In the genomic region with DNA sequence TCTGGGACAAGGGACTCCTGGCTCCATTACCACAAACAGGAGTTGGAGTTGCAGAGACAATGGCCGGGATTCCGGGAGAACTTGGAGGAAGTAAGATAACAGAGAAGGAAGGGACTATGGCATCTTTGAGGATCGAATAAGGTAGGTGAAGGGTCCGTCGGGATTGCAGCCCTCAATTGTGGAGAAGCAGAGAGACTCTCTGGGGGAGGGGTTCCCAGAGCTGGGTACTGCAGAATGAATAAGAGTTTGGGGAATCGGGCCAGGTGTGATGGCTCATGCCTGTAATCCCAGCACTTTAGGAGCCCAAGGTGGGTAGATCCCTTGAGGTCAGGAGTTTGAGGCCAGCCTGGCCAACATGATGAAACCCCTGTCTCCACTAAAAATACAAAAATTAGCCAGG, we compare ENCODE assay signal across 21 cellular contexts. TPM values are rescaled to one million over a fixed set of nuclear protein-coding genes. Genes with fewer than 3 reads are reported as not detected.
"Had no signal": no experiment of that assay in that cellular context is flagged by ENCODE, and none has a peak within 500 bp of the region (broad histone marks: within the 10 kb centered on the region; RNA-seq: fewer than 3 reads in every experiment).

No MANE protein-coding gene starts in this region.

- H3K4me3 Mint-ChIP-seq: activated CD4-positive, alpha-beta memory T cell treated with anti-CD3 and anti-CD28 coated beads, Interleukin-2, amount 10 ng/mL, durations not matched to agents 7 days and 5 days; activated CD4-positive, alpha-beta T cell treated with anti-CD3 and anti-CD28 coated beads for 36 hours; activated naive CD4-positive, alpha-beta T cell treated with anti-CD3 and anti-CD28 coated beads, Interleukin-2, amount 50 U/mL, for 24 hours had no signal

- H3K4me3 ChIP-seq: MG63, Peyer's patch had no signal

- ATAC-seq: activated CD4-positive, alpha-beta T cell treated with anti-CD3 and anti-CD28 coated beads for 36 hours; T-cell had no signal

- H3K9me3 ChIP-seq: MG63, Peyer's patch had no signal

- H3K27ac Mint-ChIP-seq: activated CD4-positive, alpha-beta memory T cell treated with anti-CD3 and anti-CD28 coated beads, Interleukin-2, amount 10 ng/mL, durations not matched to agents 7 days and 5 days; activated CD4-positive, alpha-beta T cell treated with anti-CD3 and anti-CD28 coated beads for 36 hours; activated naive CD4-positive, alpha-beta T cell treated with anti-CD3 and anti-CD28 coated beads, Interleukin-2, amount 50 U/mL, for 24 hours had no signal

- H3K27me3 Mint-ChIP-seq: activated CD4-positive, alpha-beta memory T cell treated with anti-CD3 and anti-CD28 coated beads, Interleukin-2, amount 10 ng/mL, durations not matched to agents 7 days and 5 days; activated CD4-positive, alpha-beta T cell treated with anti-CD3 and anti-CD28 coated beads for 36 hours; activated naive CD4-positive, alpha-beta T cell treated with anti-CD3 and anti-CD28 coated beads, Interleukin-2, amount 50 U/mL, for 24 hours; T-cell had no signal

- H3K36me3 Mint-ChIP-seq: activated naive CD4-positive, alpha-beta T cell treated with anti-CD3 and anti-CD28 coated beads, Interleukin-2, amount 50 U/mL, for 24 hours had no signal

- DNase-seq: activated CD4-positive, alpha-beta memory T cell treated with anti-CD3 and anti-CD28 coated beads, Interleukin-2, amount 10 ng/mL, durations not matched to agents 7 days and 5 days; activated CD4-positive, alpha-beta T cell treated with anti-CD3 and anti-CD28 coated beads for 36 hours; activated CD4-positive, alpha-beta T cell treated with anti-CD3 and anti-CD28 coated beads, Interleukin-2, amount 50 U/mL, for 1 hour; activated CD8-positive, alpha-beta memory T cell treated with anti-CD3 and anti-CD28 coated beads, Interleukin-2, amount 50 U/mL, for 48 hours; activated T-cell treated with anti-CD3 and anti-CD28 coated beads, Interleukin-2, amount 50 U/mL, for 1 hour; MG63; MV-4-11; NCI-H1092 treated with DMSO at 0.1 percent for 48 hours; NCI-H1417 treated with DMSO at 0.1 percent for 48 hours; NCI-H1694 treated with DMSO at 0.1 percent for 48 hours; NCI-H2029 treated with DMSO at 0.1 percent for 48 hours; NCI-H345; NCI-H524; Peyer's patch; SHP77; T-cell had no signal

- H3K9me3 Mint-ChIP-seq: activated CD4-positive, alpha-beta memory T cell treated with anti-CD3 and anti-CD28 coated beads, Interleukin-2, amount 10 ng/mL, durations not matched to agents 7 days and 5 days; activated naive CD4-positive, alpha-beta T cell treated with anti-CD3 and anti-CD28 coated beads, Interleukin-2, amount 50 U/mL, for 24 hours; T-cell had no signal

- H3K27me3 ChIP-seq: MG63, Peyer's patch had no signal

- H3K27ac ChIP-seq: Peyer's patch, VCaP had no signal

- H3K36me3 ChIP-seq: Peyer's patch had no signal

RNA-seq across cellular contexts. Expression of gene CCDC194, which starts 7.6 kb away (rescaled TPM):
- total RNA-seq: Peyer's patch, SK-MEL-5 had no signal
- polyA plus RNA-seq: adipose tissue had no signal

RNA-seq across cellular contexts. Expression of gene PLVAP, which starts 24.5 kb away (rescaled TPM):
- total RNA-seq: activated CD4-positive, alpha-beta memory T cell treated with anti-CD3 and anti-CD28 coated beads, Interleukin-2, amount 10 ng/mL, durations not matched to agents 7 days and 5 days; activated CD4-positive, alpha-beta T cell treated with anti-CD3 and anti-CD28 coated beads for 36 hours; SK-MEL-5; T-helper 2 cell treated with Interferon-gamma antibody and Interleukin-4, amounts not matched to agents 100 ng/mL and 5 ng/mL, for 36 hours had no signal

RNA-seq across cellular contexts. Expression of gene TMEM221, which starts 46.8 kb away (rescaled TPM):
- total RNA-seq: activated CD4-positive, alpha-beta memory T cell treated with anti-CD3 and anti-CD28 coated beads, Interleukin-2, amount 10 ng/mL, durations not matched to agents 7 days and 5 days; activated CD4-positive, alpha-beta T cell treated with anti-CD3 and anti-CD28 coated beads for 36 hours; Peyer's patch; T-cell; T-helper 2 cell treated with Interferon-gamma antibody and Interleukin-4, amounts not matched to agents 100 ng/mL and 5 ng/mL, for 36 hours had no signal
